ENCODE assay signal across 14 cellular contexts in genomic region chr9:130870491-130871381, GRCh38. TPM values are rescaled to one million over a fixed set of nuclear protein-coding genes. Genes with fewer than 3 reads are reported as not detected.
DNase-seq lines count a peak whose midpoint lies in the region; ATAC-seq and TF ChIP-seq lines count a peak whose summit lies in the region.
"Had no signal": no experiment of that assay in that cellular context is flagged by ENCODE, and none has a peak within 500 bp of the region (broad histone marks: within the 10 kb centered on the region; RNA-seq: fewer than 3 reads in every experiment).

No MANE protein-coding gene starts in this region.

- H3K9me3 ChIP-seq in OCI-LY7 (ENCODE audit: low read length): no peaks in the 10 kb centered on the region
- H3K9me3 ChIP-seq in vagina: no peaks in the 10 kb centered on the region
- H3K9me3 ChIP-seq in BE2C: no peaks in the 10 kb centered on the region

- H4K20me1 ChIP-seq in OCI-LY7 (ENCODE audit: insufficient read depth, low read length): no peaks in the 10 kb centered on the region

- H3K4me3 ChIP-seq in OCI-LY7 (ENCODE audit: low read depth, low read length, poor library complexity, severe bottlenecking) (no peak overlapping the region), vagina (no peak overlapping the region), BE2C (ENCODE audit: low read depth, low read length) (no peak overlapping the region)
- H3K4me3 ChIP-seq: coronary artery, neural progenitor cell had no signal

- CTCF ChIA-PET in OCI-LY7 (lab: Charles Lee; ENCODE audit: unreplicated experiment): interaction anchor here (0.7 kb wide), 1 partner anchor 20 kb away, joined by 3 read pairs; no protein-coding TSS in a partner anchor

- TF ChIP-seq CTCF in OCI-LY7 (conservative IDR thresholded peaks at IDR 0.05; ENCODE audit: low read length) (no peak), vagina (IDR thresholded peaks at IDR 0.05) (no peak), BE2C (IDR thresholded peaks at IDR 0.05; ENCODE audit: low read depth, low read length) (no peak)

- ATAC-seq in HG02642 (IDR thresholded peaks at IDR 0.05; ENCODE audit: poor library complexity, unreplicated experiment): peak; percentile 71
- ATAC-seq: activated T-cell treated with anti-CD3 and anti-CD28 coated beads, Interleukin-2, amount 50 U/mL, for 4 hours had no signal

- no peaks in the 10 kb centered on the region for H3K9me2 ChIP-seq in OCI-LY7 (ENCODE audit: insufficient read depth, low read length)

- no peaks in the 10 kb centered on the region for H3K27me3 ChIP-seq in layer of hippocampus (ENCODE audit: control insufficient read depth, insufficient read depth, low read length)
- no peaks in the 10 kb centered on the region for H3K27me3 ChIP-seq in vagina
- no peaks in the 10 kb centered on the region for H3K27me3 ChIP-seq in BE2C
- H3K27me3 ChIP-seq: neural progenitor cell had no signal

- intact Hi-C loops in OCI-LY7 (cut with micrococcal nuclease; ENCODE audit: unreplicated experiment): loop anchor here (1.0 kb wide), 2 partner anchors 71 to 176 kb away; no protein-coding TSS in a partner anchor
- intact Hi-C loops in vagina (cut with DNase I): loop anchor here (10.0 kb wide), 1 partner anchor 174 kb away; no protein-coding TSS in a partner anchor

- no peak for TF ChIP-seq POLR2A in vagina (IDR thresholded peaks at IDR 0.05)

- POLR2A ChIA-PET in OCI-LY7 (lab: Charles Lee): no interaction called here

- H2AFZ ChIP-seq in OCI-LY7 (ENCODE audit: low read length): no peak overlapping the region
- H2AFZ ChIP-seq: neural progenitor cell had no signal

- no peak overlapping the region for H3K4me2 ChIP-seq in OCI-LY7 (ENCODE audit: low read length)
- H3K4me2 ChIP-seq: neural progenitor cell had no signal

- H3K36me3 ChIP-seq in OCI-LY7 (ENCODE audit: insufficient read depth, low read length) (peaks cover 10% of the 10 kb centered on the region; the same call in 1 of the 2 replicates), vagina (peaks cover 0 to 41% of the 10 kb centered on the region in 2 donors), BE2C (peaks cover 46% of the 10 kb centered on the region)
- H3K36me3 ChIP-seq: neural progenitor cell had no signal

- H3K4me1 ChIP-seq in OCI-LY7 (ENCODE audit: insufficient read depth, low read length, poor library complexity, severe bottlenecking) (peaks cover 12% of the 10 kb centered on the region), vagina (peaks cover 34% of the 10 kb centered on the region), BE2C (peaks cover 8% of the 10 kb centered on the region)

- H3K27ac ChIP-seq in OCI-LY7 (ENCODE audit: low read depth, low read length, poor library complexity, severe bottlenecking) (peak overlapping the region; percentile 35), layer of hippocampus (ENCODE audit: low read depth, low read length) (peak overlapping the region; percentile 4), vagina (no peak overlapping the region)
- H3K27ac ChIP-seq: neural progenitor cell had no signal

- BruUV-seq in OCI-LY7 (replicated peaks; lab: Mats Ljungman, UMichigan): no TSS peak

- H3K79me2 ChIP-seq in OCI-LY7 (ENCODE audit: insufficient read depth, low read depth, low read length): no peaks in the 10 kb centered on the region

- DNase-seq in Daoy (ENCODE audit: low read depth) (peak; percentile 63), OCI-LY7 (ENCODE audit: low spot score) (peak; percentile 50), HT-29 (ENCODE audit: low spot score) (no peak), vagina (ENCODE audit: extremely low spot score in 2 of 2) (no peak), BE2C (no peak)
- DNase-seq in activated CD4-positive, alpha-beta T cell treated with anti-CD3 and anti-CD28 coated beads, Interleukin-2, amount 50 U/mL, for 1 hour: no peak
- DNase-seq: activated T-cell treated with anti-CD3 and anti-CD28 coated beads, Interleukin-2, amount 50 U/mL, for 4 hours had no signal

RNA-seq across cellular contexts. Expression of gene QRFP, which starts 25.9 kb away (rescaled TPM):
- total RNA-seq in Daoy (2014; rRNA removed; shearing (Covaris generic)): not detected in 2 replicates
- total RNA-seq in OCI-LY7 (2014; rRNA removed; shearing (Covaris generic)): not detected in 2 replicates
- total RNA-seq in OCI-LY7 (2022): not detected in 2 replicates
- total RNA-seq in HT-29 (2014; rRNA removed; shearing (Covaris generic)): not detected in 2 replicates
- not detected for total RNA-seq in vagina
- not detected for polyA plus RNA-seq in BE2C (2012; ENCODE audit: insufficient read depth, insufficient read length, low read depth)
- total RNA-seq: activated T-cell treated with anti-CD3 and anti-CD28 coated beads, Interleukin-2, amount 50 U/mL, for 4 hours; LHCN-M2; T-helper 2 cell treated with Interferon-gamma antibody and Interleukin-4, amounts not matched to agents 100 ng/mL and 5 ng/mL, for 36 hours had no signal
- polyA plus RNA-seq: BJ had no signal

RNA-seq across cellular contexts. Expression of gene ABL1, which starts 35.7 kb away (rescaled TPM):
- 26.5 and 27.9 TPM in 2 replicates for total RNA-seq in Daoy (2014; rRNA removed; shearing (Covaris generic))
- 7.8 and 8.1 TPM in 2 replicates for total RNA-seq in OCI-LY7 (2014; rRNA removed; shearing (Covaris generic))
- total RNA-seq in OCI-LY7 (2022) (28.3 and 33.7 TPM in 2 replicates), vagina (68.5 TPM)
- 15.1 and 16.4 TPM in 2 replicates for total RNA-seq in HT-29 (2014; rRNA removed; shearing (Covaris generic))
- 52.1 TPM for polyA plus RNA-seq in BE2C (2012; ENCODE audit: insufficient read depth, insufficient read length, low read depth)

Comparison
In these comparisons a context has a peak if more than half of its experiments do, and no peak if none do; other contexts are left out.
1. DNase-seq: peak in Daoy (single experiment) and OCI-LY7 (single experiment); none in HT-29 (single experiment), vagina (0 of 2), activated CD4-positive, alpha-beta T cell treated with anti-CD3 and anti-CD28 coated beads, Interleukin-2, amount 50 U/mL, for 1 hour (single experiment) and BE2C (single experiment).